Comparison of ENCODE assay signal across 42 cellular contexts in the genomic region with DNA sequence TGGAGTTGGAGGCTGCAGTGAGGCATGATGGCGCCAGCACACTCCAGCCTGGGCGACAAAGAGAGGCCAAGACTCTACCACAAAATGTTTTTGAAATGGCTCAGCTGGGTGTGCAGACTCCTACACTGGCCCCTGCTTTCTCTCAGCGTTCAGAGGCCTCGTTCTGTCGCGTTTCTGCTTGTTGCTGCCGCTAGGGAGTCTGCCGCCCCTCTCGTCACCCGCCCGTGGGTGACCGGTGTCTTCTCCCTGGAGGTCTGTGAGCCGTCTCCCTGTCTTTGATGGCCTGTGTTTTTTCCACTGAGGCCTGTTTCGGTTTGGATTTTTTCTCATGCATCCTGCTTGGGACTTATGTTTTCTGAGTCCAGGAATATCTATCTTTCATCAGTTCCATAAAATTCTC. TPM values are rescaled to one million over a fixed set of nuclear protein-coding genes. Genes with fewer than 3 reads are reported as not detected.
"Had no signal": no experiment of that assay in that cellular context is flagged by ENCODE, and none has a peak within 500 bp of the region (broad histone marks: within the 10 kb centered on the region; RNA-seq: fewer than 3 reads in every experiment).

No MANE protein-coding gene starts in this region.

- H3K27ac ChIP-seq: adrenal gland, ascending aorta, body of pancreas, brain microvascular endothelial cell, breast epithelium, cardiac muscle cell had no signal

- H3K27ac Mint-ChIP-seq: activated naive CD4-positive, alpha-beta T cell treated with anti-CD3 and anti-CD28 coated beads for 36 hours; activated naive CD4-positive, alpha-beta T cell treated with anti-CD3 and anti-CD28 coated beads, Interleukin-2, amount 10 ng/mL, durations not matched to agents 7 days and 5 days; activated naive CD4-positive, alpha-beta T cell treated with anti-CD3 and anti-CD28 coated beads, Interleukin-2, amount 50 U/mL, for 72 hours; activated naive CD8-positive, alpha-beta T cell; activated naive CD8-positive, alpha-beta T cell treated with anti-CD3 and anti-CD28 coated beads for 36 hours; activated naive CD8-positive, alpha-beta T cell treated with anti-CD3 and anti-CD28 coated beads, Interleukin-2, amount 10 ng/mL, durations not matched to agents 7 days and 5 days; activated naive CD8-positive, alpha-beta T cell treated with anti-CD3 and anti-CD28 coated beads, Interleukin-2, amount 50 U/mL, for 24 hours; activated T-cell treated with anti-CD3 and anti-CD28 coated beads, Interleukin-2, amount 50 U/mL, for 24 hours; activated T-cell treated with anti-CD3 and anti-CD28 coated beads, Interleukin-2, amount 50 U/mL, for 72 hours; activated T-helper 1 cell treated with anti-CD3 and anti-CD28 coated beads, Interleukin-12 subunit alpha, Interleukin-12 subunit beta, Interleukin-2, Interleukin-4 antibody, amounts not matched to agents 30 ng/mL and 10 ng/mL and 1 ng/mL, durations not matched to agents 14 hours and 24 hours and 36 hours; activated T-helper 17 cell treated with anti-CD3 and anti-CD28 coated beads, Interleukin-2, amount 50 U/mL, for 72 hours; activated T-helper 2 cell treated with anti-CD3 and anti-CD28 coated beads, Interferon-gamma antibody, Interleukin-2, Interleukin-4, amounts not matched to agents 10 μg/mL and 5 μg/mL and 100 μg/mL, durations not matched to agents 14 hours and 24 hours and 36 hours; brain had no signal

- FAIRE-seq: astrocyte, bronchial epithelial cell had no signal

- H3K36me3 Mint-ChIP-seq: activated naive CD4-positive, alpha-beta T cell treated with anti-CD3 and anti-CD28 coated beads, Interleukin-2, amount 10 ng/mL, durations not matched to agents 7 days and 5 days; activated naive CD4-positive, alpha-beta T cell treated with anti-CD3 and anti-CD28 coated beads, Interleukin-2, amount 50 U/mL, for 24 hours; activated naive CD4-positive, alpha-beta T cell treated with anti-CD3 and anti-CD28 coated beads, Interleukin-2, amount 50 U/mL, for 72 hours; activated naive CD8-positive, alpha-beta T cell treated with anti-CD3 and anti-CD28 coated beads for 36 hours; activated naive CD8-positive, alpha-beta T cell treated with anti-CD3 and anti-CD28 coated beads, Interleukin-2, amount 10 ng/mL, durations not matched to agents 7 days and 5 days; brain had no signal

- DNase-seq: activated effector memory CD4-positive, alpha-beta T cell treated with Interleukin-2 at 50 U/mL for 16 hours; activated gamma-delta T cell; activated gamma-delta T cell treated with Interleukin-2 at 50 U/mL for 16 hours; activated naive CD4-positive, alpha-beta T cell; activated naive CD4-positive, alpha-beta T cell treated with anti-CD3 and anti-CD28 coated beads for 36 hours; activated naive CD4-positive, alpha-beta T cell treated with anti-CD3 and anti-CD28 coated beads, Interleukin-2, amount 10 ng/mL, durations not matched to agents 7 days and 5 days; activated naive CD4-positive, alpha-beta T cell treated with anti-CD3 and anti-CD28 coated beads, Interleukin-2, amount 50 U/mL, for 16 hours; activated naive CD4-positive, alpha-beta T cell treated with Interleukin-2 at 50 U/mL for 16 hours; activated naive CD8-positive, alpha-beta T cell treated with anti-CD3 and anti-CD28 coated beads for 36 hours; activated naive CD8-positive, alpha-beta T cell treated with anti-CD3 and anti-CD28 coated beads, Interleukin-2, amount 10 ng/mL, durations not matched to agents 7 days and 5 days; activated naive CD8-positive, alpha-beta T cell treated with anti-CD3 and anti-CD28 coated beads, Interleukin-2, amount 50 U/mL, for 24 hours; activated T-cell treated with anti-CD3 and anti-CD28 coated beads, Interleukin-2, amount 50 U/mL, for 1 hour; activated T-cell treated with anti-CD3 and anti-CD28 coated beads, Interleukin-2, amount 50 U/mL, for 24 hours; activated T-cell treated with anti-CD3 and anti-CD28 coated beads, Interleukin-2, amount 50 U/mL, for 4 hours; activated T-cell treated with anti-CD3 and anti-CD28 coated beads, Interleukin-2, amount 50 U/mL, for 48 hours; activated T-cell treated with anti-CD3 and anti-CD28 coated beads, Interleukin-2, amount 50 U/mL, for 72 hours; adrenal gland; amniotic stem cell; amygdala; anterior cingulate cortex; aorta; body of pancreas; brain microvascular endothelial cell; caudate nucleus; central memory CD4-positive, alpha-beta T cell; cerebellar nuclear complex had no signal

- ATAC-seq: activated naive CD4-positive, alpha-beta T cell treated with anti-CD3 and anti-CD28 coated beads, Interleukin-2, amount 50 U/mL, for 72 hours; activated naive CD8-positive, alpha-beta T cell treated with anti-CD3 and anti-CD28 coated beads, Interleukin-2, amount 50 U/mL, for 24 hours; activated T-cell treated with anti-CD3 and anti-CD28 coated beads, Interleukin-2, amount 50 U/mL, for 4 hours; activated T-cell treated with anti-CD3 and anti-CD28 coated beads, Interleukin-2, amount 50 U/mL, for 72 hours; activated T-helper 17 cell treated with anti-CD3 and anti-CD28 coated beads, Interleukin-2, amount 50 U/mL, for 72 hours; body of pancreas had no signal

- H3K4me3 ChIP-seq: adrenal gland, ascending aorta, body of pancreas, breast epithelium, cardiac muscle cell had no signal

- H3K4me3 Mint-ChIP-seq: activated naive CD4-positive, alpha-beta T cell treated with anti-CD3 and anti-CD28 coated beads for 36 hours; activated naive CD4-positive, alpha-beta T cell treated with anti-CD3 and anti-CD28 coated beads, Interleukin-2, amount 10 ng/mL, durations not matched to agents 7 days and 5 days; activated naive CD4-positive, alpha-beta T cell treated with anti-CD3 and anti-CD28 coated beads, Interleukin-2, amount 50 U/mL, for 24 hours; activated naive CD8-positive, alpha-beta T cell; activated naive CD8-positive, alpha-beta T cell treated with anti-CD3 and anti-CD28 coated beads for 36 hours; activated naive CD8-positive, alpha-beta T cell treated with anti-CD3 and anti-CD28 coated beads, Interleukin-2, amount 10 ng/mL, durations not matched to agents 7 days and 5 days; activated naive CD8-positive, alpha-beta T cell treated with anti-CD3 and anti-CD28 coated beads, Interleukin-2, amount 50 U/mL, for 24 hours; activated T-cell treated with anti-CD3 and anti-CD28 coated beads, Interleukin-2, amount 50 U/mL, for 24 hours; activated T-cell treated with anti-CD3 and anti-CD28 coated beads, Interleukin-2, amount 50 U/mL, for 4 hours; activated T-cell treated with anti-CD3 and anti-CD28 coated beads, Interleukin-2, amount 50 U/mL, for 72 hours; activated T-helper 1 cell treated with anti-CD3 and anti-CD28 coated beads, Interleukin-12 subunit alpha, Interleukin-12 subunit beta, Interleukin-2, Interleukin-4 antibody, amounts not matched to agents 30 ng/mL and 10 ng/mL and 1 ng/mL, durations not matched to agents 14 hours and 24 hours and 36 hours; activated T-helper 17 cell treated with anti-CD3 and anti-CD28 coated beads, Interleukin-2, amount 50 U/mL, for 72 hours; central memory CD8-positive, alpha-beta T cell had no signal

- H3K4me1 ChIP-seq: adrenal gland, breast epithelium had no signal

- H3K4me1 Mint-ChIP-seq: activated naive CD4-positive, alpha-beta T cell treated with anti-CD3 and anti-CD28 coated beads, Interleukin-2, amount 10 ng/mL, durations not matched to agents 7 days and 5 days; activated naive CD4-positive, alpha-beta T cell treated with anti-CD3 and anti-CD28 coated beads, Interleukin-2, amount 50 U/mL, for 24 hours; activated naive CD8-positive, alpha-beta T cell treated with anti-CD3 and anti-CD28 coated beads for 36 hours; activated naive CD8-positive, alpha-beta T cell treated with anti-CD3 and anti-CD28 coated beads, Interleukin-2, amount 10 ng/mL, durations not matched to agents 7 days and 5 days; activated naive CD8-positive, alpha-beta T cell treated with anti-CD3 and anti-CD28 coated beads, Interleukin-2, amount 50 U/mL, for 24 hours; activated T-helper 17 cell treated with anti-CD3 and anti-CD28 coated beads, Interleukin-2, amount 50 U/mL, for 72 hours; central memory CD8-positive, alpha-beta T cell had no signal

- H3K9me3 Mint-ChIP-seq: activated naive CD4-positive, alpha-beta T cell treated with anti-CD3 and anti-CD28 coated beads for 36 hours; activated naive CD4-positive, alpha-beta T cell treated with anti-CD3 and anti-CD28 coated beads, Interleukin-2, amount 10 ng/mL, durations not matched to agents 7 days and 5 days; activated naive CD4-positive, alpha-beta T cell treated with anti-CD3 and anti-CD28 coated beads, Interleukin-2, amount 50 U/mL, for 24 hours; activated naive CD4-positive, alpha-beta T cell treated with anti-CD3 and anti-CD28 coated beads, Interleukin-2, amount 50 U/mL, for 72 hours; activated naive CD8-positive, alpha-beta T cell treated with anti-CD3 and anti-CD28 coated beads for 36 hours; activated naive CD8-positive, alpha-beta T cell treated with anti-CD3 and anti-CD28 coated beads, Interleukin-2, amount 10 ng/mL, durations not matched to agents 7 days and 5 days; activated naive CD8-positive, alpha-beta T cell treated with anti-CD3 and anti-CD28 coated beads, Interleukin-2, amount 50 U/mL, for 24 hours; activated T-cell treated with anti-CD3 and anti-CD28 coated beads, Interleukin-2, amount 50 U/mL, for 24 hours; activated T-cell treated with anti-CD3 and anti-CD28 coated beads, Interleukin-2, amount 50 U/mL, for 4 hours; activated T-cell treated with anti-CD3 and anti-CD28 coated beads, Interleukin-2, amount 50 U/mL, for 72 hours; activated T-helper 1 cell treated with anti-CD3 and anti-CD28 coated beads, Interleukin-12 subunit alpha, Interleukin-12 subunit beta, Interleukin-2, Interleukin-4 antibody, amounts not matched to agents 30 ng/mL and 10 ng/mL and 1 ng/mL, durations not matched to agents 14 hours and 24 hours and 36 hours; activated T-helper 17 cell treated with anti-CD3 and anti-CD28 coated beads, Interleukin-2, amount 50 U/mL, for 72 hours; activated T-helper 2 cell treated with anti-CD3 and anti-CD28 coated beads, Interferon-gamma antibody, Interleukin-2, Interleukin-4, amounts not matched to agents 10 μg/mL and 5 μg/mL and 100 μg/mL, durations not matched to agents 14 hours and 24 hours and 36 hours; central memory CD8-positive, alpha-beta T cell had no signal

- H3K9me3 ChIP-seq: adrenal gland, ascending aorta, body of pancreas, breast epithelium had no signal

- H3K36me3 ChIP-seq: adrenal gland, ascending aorta, brain microvascular endothelial cell, breast epithelium, cardiac muscle cell had no signal

RNA-seq across cellular contexts. Expression of a gene that starts 23.6 kb away (rescaled TPM):
- total RNA-seq: activated naive CD4-positive, alpha-beta T cell treated with anti-CD3 and anti-CD28 coated beads for 36 hours; activated naive CD4-positive, alpha-beta T cell treated with anti-CD3 and anti-CD28 coated beads, Interleukin-2, amount 50 U/mL, for 72 hours; activated naive CD8-positive, alpha-beta T cell treated with anti-CD3 and anti-CD28 coated beads for 36 hours; activated naive CD8-positive, alpha-beta T cell treated with anti-CD3 and anti-CD28 coated beads, Interleukin-2, amount 10 ng/mL, durations not matched to agents 7 days and 5 days; activated T-cell treated with anti-CD3 and anti-CD28 coated beads, Interleukin-2, amount 50 U/mL, for 4 hours; activated T-cell treated with anti-CD3 and anti-CD28 coated beads, Interleukin-2, amount 50 U/mL, for 72 hours; activated T-helper 1 cell treated with anti-CD3 and anti-CD28 coated beads, Interleukin-12 subunit alpha, Interleukin-12 subunit beta, Interleukin-2, Interleukin-4 antibody, amounts not matched to agents 30 ng/mL and 10 ng/mL and 1 ng/mL, durations not matched to agents 14 hours and 24 hours and 36 hours; activated T-helper 17 cell treated with anti-CD3 and anti-CD28 coated beads, Interleukin-2, amount 50 U/mL, for 72 hours; activated T-helper 2 cell treated with anti-CD3 and anti-CD28 coated beads, Interferon-gamma antibody, Interleukin-2, Interleukin-4, amounts not matched to agents 10 μg/mL and 5 μg/mL and 100 μg/mL, durations not matched to agents 14 hours and 24 hours and 36 hours; adrenal gland; aorta; ascending aorta; astrocyte; body of pancreas; breast epithelium; bronchial epithelial cell; cardiac septum; chondrocyte had no signal
- polyA plus RNA-seq: adipose tissue, adrenal gland, aorta had no signal
